In genomic region chr12:53538209-53538689, GRCh38 we compare ENCODE assay signal across 1 cellular context.
A peak's percentile ranks its signal among the peaks of the same experiment; 100 is the strongest.
TF ChIP-seq lines count a peak whose summit lies in the region.

No MANE protein-coding gene starts in this region.

TF ChIP-seq in HEK293, 187 proteins besides CTCF, POLR2A, EP300 and RAD21 (continued from another document):
- TF ChIP-seq TSHZ1 (tag by site-specific recombination; IDR thresholded peaks at IDR 0.05; ENCODE audit: borderline replicate concordance), result no peak
- peak; percentile 38; the same call in 1 of the 2 replicates for TF ChIP-seq ZNF600 (tag by site-specific recombination; IDR thresholded peaks at IDR 0.05)
- no peak for TF ChIP-seq ZBTB11 (tag by site-specific recombination; conservative IDR thresholded peaks at IDR 0.05; ENCODE audit: low read depth)
- no peak for TF ChIP-seq ZNF843 (tag by site-specific recombination; IDR thresholded peaks at IDR 0.05)
- no peak for TF ChIP-seq ZNF169 (tag by site-specific recombination; IDR thresholded peaks at IDR 0.05)
- TF ChIP-seq PBX3 (CRISPR knock-in tag; IDR thresholded peaks at IDR 0.05), result no peak
- no peak for TF ChIP-seq INSM2 (tag by site-specific recombination; IDR thresholded peaks at IDR 0.05)
- TF ChIP-seq ZNF114 (tag by site-specific recombination; IDR thresholded peaks at IDR 0.05), result no peak
- 0 out of 2 replicates have a peak, but pooled peaks have one; percentile 18 for TF ChIP-seq ZXDB (tag by site-specific recombination; IDR thresholded peaks at IDR 0.05)
- TF ChIP-seq ZNF555 (tag by site-specific recombination; conservative IDR thresholded peaks at IDR 0.05), result no peak
- no peak for TF ChIP-seq ZNF785 (tag by site-specific recombination; IDR thresholded peaks at IDR 0.05)
- TF ChIP-seq SP2 (tag by site-specific recombination; IDR thresholded peaks at IDR 0.05), result no peak
- TF ChIP-seq ZNF658 (tag by site-specific recombination; IDR thresholded peaks at IDR 0.05), result no peak
- no peak for TF ChIP-seq ZNF155 (tag by site-specific recombination; IDR thresholded peaks at IDR 0.05)
- no peak for TF ChIP-seq ZBTB7A (tag by site-specific recombination; IDR thresholded peaks at IDR 0.05; ENCODE audit: low read depth)
- TF ChIP-seq ZFHX2 (tag by site-specific recombination; conservative IDR thresholded peaks at IDR 0.05), result no peak
- TF ChIP-seq ZNF791 (tag by site-specific recombination; IDR thresholded peaks at IDR 0.05), result no peak
- TF ChIP-seq SCRT1 (tag by site-specific recombination; IDR thresholded peaks at IDR 0.05; ENCODE audit: borderline replicate concordance), result no peak
- no peak for TF ChIP-seq ZNF174 (tag by site-specific recombination; IDR thresholded peaks at IDR 0.05)
- no peak for TF ChIP-seq ZNF248 (tag by site-specific recombination; IDR thresholded peaks at IDR 0.05)
- TF ChIP-seq ZNF133 (tag by site-specific recombination; IDR thresholded peaks at IDR 0.05), result no peak
